Comparison of ENCODE assay signal across 20 cellular contexts in the genomic region with DNA sequence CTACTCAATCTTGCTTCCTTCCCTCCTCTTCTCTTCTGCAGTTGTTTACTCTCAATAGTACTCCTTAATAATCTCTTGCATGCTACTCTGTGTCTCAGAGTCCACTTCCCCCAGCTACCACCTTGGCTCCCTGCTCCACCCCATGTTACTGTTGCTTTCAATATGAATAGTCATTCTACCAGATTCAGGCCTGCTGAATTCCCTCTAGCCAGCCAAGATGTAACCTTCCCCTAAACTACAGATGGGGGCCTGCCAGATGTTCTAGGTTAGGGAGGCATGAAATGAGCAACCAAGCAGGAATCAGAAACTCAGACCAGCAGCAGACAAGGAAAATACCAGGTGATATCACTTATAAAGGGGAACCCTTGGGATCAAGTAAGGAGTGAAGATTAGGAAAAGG.
DNase-seq lines count a peak whose midpoint lies in the region; ATAC-seq, FAIRE-seq and TF ChIP-seq lines count a peak whose summit lies in the region.
"Had no signal": no experiment of that assay in that cellular context is flagged by ENCODE, and none has a peak within 500 bp of the region (broad histone marks: within the 10 kb centered on the region; RNA-seq: fewer than 3 reads in every experiment).

No MANE protein-coding gene starts in this region.

- H3K4me1 ChIP-seq in hepatocyte (ENCODE audit: insufficient read depth) (peaks cover 4% of the 10 kb centered on the region), upper lobe of right lung (no peaks in the 10 kb centered on the region)

- intact Hi-C loops in upper lobe of right lung (cut with DNase I) = no loop called here

- H3K9me3 ChIP-seq in hepatocyte (ENCODE audit: low read depth) (no peaks in the 10 kb centered on the region), upper lobe of right lung (no peaks in the 10 kb centered on the region)
- H3K9me3 ChIP-seq: tibial nerve had no signal

- no peaks in the 10 kb centered on the region for H3K36me3 ChIP-seq in hepatocyte (replicated peaks; ENCODE audit: insufficient read depth, low read depth)
- no peaks in the 10 kb centered on the region for H3K36me3 ChIP-seq in upper lobe of right lung
- H3K36me3 ChIP-seq: tibial nerve, WERI-Rb-1 had no signal

- H3K27ac ChIP-seq in hepatocyte (no peak overlapping the region), upper lobe of right lung (no peak overlapping the region)
- H3K27ac ChIP-seq: skin epidermis, tibial nerve, WERI-Rb-1 had no signal

- no peaks in the 10 kb centered on the region for H3K36me3 Mint-ChIP-seq in activated naive CD8-positive, alpha-beta T cell treated with anti-CD3 and anti-CD28 coated beads for 36 hours
- H3K36me3 Mint-ChIP-seq: T-cell had no signal

- H3K27ac Mint-ChIP-seq in activated naive CD8-positive, alpha-beta T cell treated with anti-CD3 and anti-CD28 coated beads for 36 hours = no peak overlapping the region
- H3K27ac Mint-ChIP-seq: effector memory CD8-positive, alpha-beta T cell; naive thymus-derived CD8-positive, alpha-beta T cell; T-cell had no signal

- H3K4me2 ChIP-seq in hepatocyte = no peak overlapping the region

- peak; percentile 83 for FAIRE-seq in GM19239 (lab: Jason Lieb, UNC)
- FAIRE-seq in urothelium cell line (lab: Jason Lieb, UNC) = peak; percentile 44
- FAIRE-seq: GM18507, keratinocyte had no signal

- H3K27me3 Mint-ChIP-seq in activated naive CD8-positive, alpha-beta T cell treated with anti-CD3 and anti-CD28 coated beads for 36 hours = no peaks in the 10 kb centered on the region
- H3K27me3 Mint-ChIP-seq: B cell; effector memory CD8-positive, alpha-beta T cell; T-cell had no signal

- ATAC-seq in GM21786 (IDR thresholded peaks at IDR 0.05; ENCODE audit: unreplicated experiment) (peak; percentile 80), HG03064 (IDR thresholded peaks at IDR 0.05; ENCODE audit: low read depth, unreplicated experiment) (peak; percentile 58), upper lobe of right lung (no peak)
- ATAC-seq: effector memory CD8-positive, alpha-beta T cell; naive thymus-derived CD8-positive, alpha-beta T cell; T-cell had no signal

- no peaks in the 10 kb centered on the region for H3K79me2 ChIP-seq in hepatocyte

- TF ChIP-seq CTCF in hepatocyte (IDR thresholded peaks at IDR 0.05; ENCODE audit: poor library complexity) (no peak), upper lobe of right lung (IDR thresholded peaks at IDR 0.05) (no peak)

- no peak overlapping the region for H2AFZ ChIP-seq in hepatocyte

- no peaks in the 10 kb centered on the region for H3K27me3 ChIP-seq in hepatocyte
- H3K27me3 ChIP-seq in upper lobe of right lung = no peaks in the 10 kb centered on the region
- H3K27me3 ChIP-seq: tibial nerve had no signal

- H3K9me2 ChIP-seq in hepatocyte (replicated peaks; ENCODE audit: insufficient read depth) = no peaks in the 10 kb centered on the region

- DNase-seq in GM19239 (ENCODE audit: insufficient read length, low spot score) = peak; percentile 16
- no peak for DNase-seq in urothelium cell line (ENCODE audit: low spot score)
- DNase-seq in hepatocyte (ENCODE audit: low spot score) = no peak
- no peak for DNase-seq in activated naive CD8-positive, alpha-beta T cell treated with anti-CD3 and anti-CD28 coated beads for 36 hours
- no peak for DNase-seq in upper lobe of right lung
- DNase-seq: Calu3; central memory CD4-positive, alpha-beta T cell; effector memory CD8-positive, alpha-beta T cell; naive thymus-derived CD8-positive, alpha-beta T cell; NCI-H2171; posterior cingulate gyrus; T-cell; WERI-Rb-1 had no signal

- no peaks in the 10 kb centered on the region for H3K4me1 Mint-ChIP-seq in activated naive CD8-positive, alpha-beta T cell treated with anti-CD3 and anti-CD28 coated beads for 36 hours
- H3K4me1 Mint-ChIP-seq: B cell, T-cell had no signal

- no peak overlapping the region for H3K4me3 Mint-ChIP-seq in activated naive CD8-positive, alpha-beta T cell treated with anti-CD3 and anti-CD28 coated beads for 36 hours
- H3K4me3 Mint-ChIP-seq: B cell; effector memory CD8-positive, alpha-beta T cell; naive thymus-derived CD8-positive, alpha-beta T cell; T-cell had no signal

- no peaks in the 10 kb centered on the region for H3K9me3 Mint-ChIP-seq in activated naive CD8-positive, alpha-beta T cell treated with anti-CD3 and anti-CD28 coated beads for 36 hours
- H3K9me3 Mint-ChIP-seq: T-cell had no signal

- H3K4me3 ChIP-seq in hepatocyte (no peak overlapping the region), upper lobe of right lung (no peak overlapping the region)
- H3K4me3 ChIP-seq: skin epidermis, tibial nerve had no signal

- H4K20me1 ChIP-seq in hepatocyte (ENCODE audit: insufficient read depth, poor library complexity, severe bottlenecking) = no peaks in the 10 kb centered on the region
